In the genomic region with DNA sequence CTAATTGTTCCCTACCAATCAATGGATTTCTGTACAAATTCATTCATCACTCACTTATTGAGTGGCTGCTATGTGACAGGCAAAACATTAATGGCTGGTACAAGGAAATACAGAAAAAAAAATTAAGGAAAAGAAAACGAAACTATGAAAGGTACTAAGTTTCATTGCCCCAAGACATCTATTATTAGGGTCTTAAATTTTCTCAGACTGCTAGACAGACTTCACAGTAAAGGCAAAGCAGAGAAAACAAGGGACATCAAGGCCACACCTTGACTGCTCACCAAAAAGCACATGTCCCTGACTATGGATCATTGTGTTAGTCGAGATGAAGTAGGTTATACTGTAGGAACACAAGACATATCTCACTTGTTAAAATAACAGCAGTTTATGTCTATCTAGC, we compare ENCODE assay signal across 1 cellular context.
TF ChIP-seq lines count a peak whose summit lies in the region.

No MANE protein-coding gene starts in this region.

TF ChIP-seq in GM12878, 131 proteins besides CTCF, POLR2A, EP300 and RAD21 (continued from another document):
- TF ChIP-seq, protein P1, sequence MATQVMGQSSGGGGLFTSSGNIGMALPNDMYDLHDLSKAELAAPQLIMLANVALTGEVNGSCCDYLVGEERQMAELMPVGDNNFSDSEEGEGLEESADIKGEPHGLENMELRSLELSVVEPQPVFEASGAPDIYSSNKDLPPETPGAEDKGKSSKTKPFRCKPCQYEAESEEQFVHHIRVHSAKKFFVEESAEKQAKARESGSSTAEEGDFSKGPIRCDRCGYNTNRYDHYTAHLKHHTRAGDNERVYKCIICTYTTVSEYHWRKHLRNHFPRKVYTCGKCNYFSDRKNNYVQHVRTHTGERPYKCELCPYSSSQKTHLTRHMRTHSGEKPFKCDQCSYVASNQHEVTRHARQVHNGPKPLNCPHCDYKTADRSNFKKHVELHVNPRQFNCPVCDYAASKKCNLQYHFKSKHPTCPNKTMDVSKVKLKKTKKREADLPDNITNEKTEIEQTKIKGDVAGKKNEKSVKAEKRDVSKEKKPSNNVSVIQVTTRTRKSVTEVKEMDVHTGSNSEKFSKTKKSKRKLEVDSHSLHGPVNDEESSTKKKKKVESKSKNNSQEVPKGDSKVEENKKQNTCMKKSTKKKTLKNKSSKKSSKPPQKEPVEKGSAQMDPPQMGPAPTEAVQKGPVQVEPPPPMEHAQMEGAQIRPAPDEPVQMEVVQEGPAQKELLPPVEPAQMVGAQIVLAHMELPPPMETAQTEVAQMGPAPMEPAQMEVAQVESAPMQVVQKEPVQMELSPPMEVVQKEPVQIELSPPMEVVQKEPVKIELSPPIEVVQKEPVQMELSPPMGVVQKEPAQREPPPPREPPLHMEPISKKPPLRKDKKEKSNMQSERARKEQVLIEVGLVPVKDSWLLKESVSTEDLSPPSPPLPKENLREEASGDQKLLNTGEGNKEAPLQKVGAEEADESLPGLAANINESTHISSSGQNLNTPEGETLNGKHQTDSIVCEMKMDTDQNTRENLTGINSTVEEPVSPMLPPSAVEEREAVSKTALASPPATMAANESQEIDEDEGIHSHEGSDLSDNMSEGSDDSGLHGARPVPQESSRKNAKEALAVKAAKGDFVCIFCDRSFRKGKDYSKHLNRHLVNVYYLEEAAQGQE (IDR thresholded peaks at IDR 0.05; ENCODE audit: low read depth, low read length): no peak
- TF ChIP-seq GATAD2B (conservative IDR thresholded peaks at IDR 0.05; ENCODE audit: low read depth) (no peak), CBX3 (IDR thresholded peaks at IDR 0.05; ENCODE audit: borderline replicate concordance, low read depth) (no peak), JUND (IDR thresholded peaks at IDR 0.05; ENCODE audit: low read depth, low read length) (no peak), MYC (IDR thresholded peaks at IDR 0.05; ENCODE audit: insufficient read depth, insufficient read length, insufficient replicate concordance, low read length, severe bottlenecking) (no peak), TCF7 (IDR thresholded peaks at IDR 0.05; ENCODE audit: borderline replicate concordance) (no peak), NFYA (IDR thresholded peaks at IDR 0.05; ENCODE audit: borderline replicate concordance, low read depth, low read length) (no peak), SMARCA5 (IDR thresholded peaks at IDR 0.05) (no peak), ATF7 (IDR thresholded peaks at IDR 0.05; ENCODE audit: low read depth) (no peak), SUZ12 (IDR thresholded peaks at IDR 0.05; ENCODE audit: unreplicated experiment) (no peak)
- TF ChIP-seq, protein P2, sequence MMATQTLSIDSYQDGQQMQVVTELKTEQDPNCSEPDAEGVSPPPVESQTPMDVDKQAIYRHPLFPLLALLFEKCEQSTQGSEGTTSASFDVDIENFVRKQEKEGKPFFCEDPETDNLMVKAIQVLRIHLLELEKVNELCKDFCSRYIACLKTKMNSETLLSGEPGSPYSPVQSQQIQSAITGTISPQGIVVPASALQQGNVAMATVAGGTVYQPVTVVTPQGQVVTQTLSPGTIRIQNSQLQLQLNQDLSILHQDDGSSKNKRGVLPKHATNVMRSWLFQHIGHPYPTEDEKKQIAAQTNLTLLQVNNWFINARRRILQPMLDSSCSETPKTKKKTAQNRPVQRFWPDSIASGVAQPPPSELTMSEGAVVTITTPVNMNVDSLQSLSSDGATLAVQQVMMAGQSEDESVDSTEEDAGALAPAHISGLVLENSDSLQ (IDR thresholded peaks at IDR 0.05): no peak
TF ChIP-seq in GM12878: peak in this region for 0.
